ENCODE assay signal across 15 cellular contexts in the genomic region with DNA sequence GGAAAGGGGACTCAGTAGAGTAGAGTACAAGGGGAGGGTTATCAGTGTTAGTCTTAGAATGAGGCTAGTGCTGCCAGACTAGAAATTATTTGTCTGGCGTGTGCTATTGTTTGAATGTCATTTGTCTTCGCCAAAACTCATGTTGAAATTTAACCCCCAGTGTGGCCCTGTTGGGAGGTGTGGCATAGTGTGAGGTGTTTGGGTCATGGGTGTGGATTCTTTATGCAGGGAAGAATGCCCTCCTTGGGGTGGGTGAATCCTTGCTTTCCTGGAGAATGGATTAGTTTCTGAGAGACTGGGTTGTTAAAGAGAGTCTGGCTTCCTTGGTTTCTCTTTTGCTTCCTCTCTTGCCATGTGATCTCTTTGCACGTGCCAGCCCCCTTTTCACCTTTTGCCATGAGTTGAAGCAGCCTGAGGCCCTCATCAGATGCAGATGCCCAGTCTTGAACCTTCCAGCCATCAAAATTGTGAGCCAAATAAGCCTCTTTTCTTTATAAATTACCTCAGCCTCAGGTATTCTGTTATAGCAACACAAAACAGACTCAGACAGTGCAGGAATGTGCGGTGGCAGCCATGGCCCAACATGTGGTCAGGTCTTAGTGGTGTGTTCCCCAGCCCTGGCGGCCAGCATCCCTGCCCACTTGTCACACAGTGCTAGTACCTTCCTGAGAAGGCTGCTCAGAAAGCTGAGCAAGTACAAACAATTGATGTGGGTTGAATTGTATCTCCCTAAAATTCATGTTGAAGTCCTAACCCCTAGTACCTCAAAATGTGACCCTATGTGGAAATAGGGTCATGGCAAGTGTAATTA.
"Had no signal": no experiment of that assay in that cellular context is flagged by ENCODE, and none has a peak within 500 bp of the region (broad histone marks: within the 10 kb centered on the region; RNA-seq: fewer than 3 reads in every experiment).

No MANE protein-coding gene starts in this region.

- H3K27ac ChIP-seq: brain microvascular endothelial cell, WERI-Rb-1 had no signal

- H3K27me3 ChIP-seq: brain microvascular endothelial cell had no signal

- DNase-seq: activated CD4-positive, alpha-beta T cell treated with anti-CD3 and anti-CD28 coated beads, Interleukin-2, amount 10 ng/mL, durations not matched to agents 24 days and 14 days; activated naive CD4-positive, alpha-beta T cell treated with anti-CD3 and anti-CD28 coated beads for 36 hours; activated T-cell treated with anti-CD3 and anti-CD28 coated beads for 4 hours; amygdala; brain microvascular endothelial cell; dermis blood vessel endothelial cell; endodermal cell; foreskin fibroblast; glutamatergic neuron; mammary epithelial cell; stimulated activated CD4-positive, alpha-beta T cell treated with anti-CD3 and anti-CD28 coated beads, Interleukin-4, amount 100 ng/mL, for 1 hour; stimulated activated CD8-positive, alpha-beta memory T cell treated with anti-CD3 and anti-CD28 coated beads, Interleukin-4, amount 100 ng/mL, for 48 hours; T1000; WERI-Rb-1 had no signal

- ATAC-seq: activated T-helper 17 cell treated with anti-CD3 and anti-CD28 coated beads, Interleukin-2, amount 50 U/mL, for 72 hours had no signal

- H3K36me3 ChIP-seq: brain microvascular endothelial cell, WERI-Rb-1 had no signal
